1 cellular context compared by ENCODE assay signal in the genomic region with DNA sequence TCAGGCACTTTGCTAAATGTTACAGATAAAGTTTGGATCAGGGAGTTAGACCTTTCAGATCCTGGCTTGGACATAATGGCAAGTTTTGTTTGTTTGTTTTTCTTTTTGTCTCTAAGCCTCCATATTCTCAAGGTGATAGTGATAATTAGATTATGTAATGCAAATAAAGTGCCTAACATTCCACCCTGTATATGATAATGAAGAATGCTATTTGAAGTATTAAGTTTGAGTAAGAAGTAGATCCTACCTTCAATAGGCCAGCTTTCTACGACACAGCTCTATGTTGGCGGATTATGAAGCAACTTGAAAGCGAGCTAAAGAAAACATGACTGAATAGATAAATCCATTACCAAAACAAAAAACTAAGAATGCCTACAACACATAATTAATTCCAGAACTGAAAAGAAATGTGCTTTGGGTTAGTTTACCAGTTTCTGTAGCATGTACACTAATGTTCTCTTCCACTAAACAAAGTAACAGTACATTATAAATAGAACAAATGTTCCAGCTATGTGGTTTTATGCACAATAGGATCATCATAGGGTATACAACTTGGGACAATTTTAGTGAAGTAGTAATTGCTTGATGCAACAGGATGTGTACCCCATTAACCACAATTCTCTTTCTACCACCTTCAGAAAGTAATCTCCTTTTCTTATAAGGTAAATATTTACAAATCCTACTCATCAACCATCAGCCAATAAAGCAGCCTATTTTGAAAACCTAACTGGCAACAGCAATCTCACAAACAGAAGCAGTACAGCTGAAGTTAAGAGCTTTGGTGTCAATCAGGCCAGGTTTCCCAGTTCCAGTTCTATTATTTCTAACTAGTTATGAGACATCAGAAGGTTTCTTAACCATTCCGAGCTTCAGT.
TF ChIP-seq lines count a peak whose summit lies in the region.

No MANE protein-coding gene starts in this region.

TF ChIP-seq in SK-N-SH, 30 proteins besides CTCF, POLR2A, EP300 and RAD21 (continued from another document):
- TF ChIP-seq, protein P1, sequence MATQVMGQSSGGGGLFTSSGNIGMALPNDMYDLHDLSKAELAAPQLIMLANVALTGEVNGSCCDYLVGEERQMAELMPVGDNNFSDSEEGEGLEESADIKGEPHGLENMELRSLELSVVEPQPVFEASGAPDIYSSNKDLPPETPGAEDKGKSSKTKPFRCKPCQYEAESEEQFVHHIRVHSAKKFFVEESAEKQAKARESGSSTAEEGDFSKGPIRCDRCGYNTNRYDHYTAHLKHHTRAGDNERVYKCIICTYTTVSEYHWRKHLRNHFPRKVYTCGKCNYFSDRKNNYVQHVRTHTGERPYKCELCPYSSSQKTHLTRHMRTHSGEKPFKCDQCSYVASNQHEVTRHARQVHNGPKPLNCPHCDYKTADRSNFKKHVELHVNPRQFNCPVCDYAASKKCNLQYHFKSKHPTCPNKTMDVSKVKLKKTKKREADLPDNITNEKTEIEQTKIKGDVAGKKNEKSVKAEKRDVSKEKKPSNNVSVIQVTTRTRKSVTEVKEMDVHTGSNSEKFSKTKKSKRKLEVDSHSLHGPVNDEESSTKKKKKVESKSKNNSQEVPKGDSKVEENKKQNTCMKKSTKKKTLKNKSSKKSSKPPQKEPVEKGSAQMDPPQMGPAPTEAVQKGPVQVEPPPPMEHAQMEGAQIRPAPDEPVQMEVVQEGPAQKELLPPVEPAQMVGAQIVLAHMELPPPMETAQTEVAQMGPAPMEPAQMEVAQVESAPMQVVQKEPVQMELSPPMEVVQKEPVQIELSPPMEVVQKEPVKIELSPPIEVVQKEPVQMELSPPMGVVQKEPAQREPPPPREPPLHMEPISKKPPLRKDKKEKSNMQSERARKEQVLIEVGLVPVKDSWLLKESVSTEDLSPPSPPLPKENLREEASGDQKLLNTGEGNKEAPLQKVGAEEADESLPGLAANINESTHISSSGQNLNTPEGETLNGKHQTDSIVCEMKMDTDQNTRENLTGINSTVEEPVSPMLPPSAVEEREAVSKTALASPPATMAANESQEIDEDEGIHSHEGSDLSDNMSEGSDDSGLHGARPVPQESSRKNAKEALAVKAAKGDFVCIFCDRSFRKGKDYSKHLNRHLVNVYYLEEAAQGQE (IDR thresholded peaks at IDR 0.05; ENCODE audit: low read depth, low read length): no peak
- TF ChIP-seq MXI1 (IDR thresholded peaks at IDR 0.05; ENCODE audit: low read depth, low read length) (no peak), SIN3A (IDR thresholded peaks at IDR 0.05; ENCODE audit: borderline replicate concordance, low read depth, low read length) (no peak), MEF2A (IDR thresholded peaks at IDR 0.05; ENCODE audit: borderline replicate concordance, low read depth) (no peak), TEAD4 (IDR thresholded peaks at IDR 0.05; ENCODE audit: borderline replicate concordance, insufficient read depth) (no peak), NFIC (IDR thresholded peaks at IDR 0.05; ENCODE audit: borderline replicate concordance) (no peak), EZH2phosphoT487 (IDR thresholded peaks at IDR 0.05; ENCODE audit: borderline replicate concordance, low read depth) (no peak), GATA2 (CRISPR knock-in tag; IDR thresholded peaks at IDR 0.05) (no peak), NRF1 (IDR thresholded peaks at IDR 0.05; ENCODE audit: low read depth, low read length) (no peak), RCOR1 (IDR thresholded peaks at IDR 0.05; ENCODE audit: low read length) (no peak), TCF12 (IDR thresholded peaks at IDR 0.05) (no peak), ELF1 (IDR thresholded peaks at IDR 0.05) (no peak), FOSL2 (IDR thresholded peaks at IDR 0.05; ENCODE audit: borderline replicate concordance, low read depth) (no peak), SMC3 (IDR thresholded peaks at IDR 0.05; ENCODE audit: low read depth, low read length) (no peak)
- TF ChIP-seq, protein P2, sequence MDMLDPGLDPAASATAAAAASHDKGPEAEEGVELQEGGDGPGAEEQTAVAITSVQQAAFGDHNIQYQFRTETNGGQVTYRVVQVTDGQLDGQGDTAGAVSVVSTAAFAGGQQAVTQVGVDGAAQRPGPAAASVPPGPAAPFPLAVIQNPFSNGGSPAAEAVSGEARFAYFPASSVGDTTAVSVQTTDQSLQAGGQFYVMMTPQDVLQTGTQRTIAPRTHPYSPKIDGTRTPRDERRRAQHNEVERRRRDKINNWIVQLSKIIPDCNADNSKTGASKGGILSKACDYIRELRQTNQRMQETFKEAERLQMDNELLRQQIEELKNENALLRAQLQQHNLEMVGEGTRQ (IDR thresholded peaks at IDR 0.05; ENCODE audit: borderline replicate concordance, low read depth, low read length): no peak
